In the genomic region with DNA sequence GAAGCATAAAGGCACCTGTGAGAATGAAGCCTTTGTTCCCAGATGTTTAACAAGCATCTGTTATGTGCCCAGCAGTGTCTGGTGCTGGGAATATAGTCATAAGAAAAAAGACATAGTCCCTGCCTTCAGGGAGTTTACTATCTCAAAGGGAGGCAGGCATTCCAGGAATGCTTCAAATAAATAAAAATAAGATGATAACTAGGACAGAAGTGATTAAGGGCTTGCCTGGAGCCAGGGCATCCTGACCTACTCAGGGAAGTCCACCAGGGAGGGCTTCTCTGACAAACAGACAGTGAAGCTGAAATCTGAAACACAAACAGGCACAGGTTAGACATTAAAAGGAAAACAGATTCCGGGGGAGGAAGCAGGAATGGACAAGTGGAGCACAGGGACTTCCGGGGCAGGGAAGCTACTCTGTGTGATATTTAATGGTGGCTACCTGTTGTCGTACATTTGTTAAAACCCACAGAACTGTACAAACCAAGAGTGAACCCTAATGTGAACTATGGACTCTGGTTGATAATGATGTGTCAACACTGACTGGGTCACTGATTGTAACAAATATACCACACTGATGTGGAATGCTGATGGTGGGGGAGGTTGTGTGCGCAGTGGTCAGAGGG, we compare ENCODE assay signal across 1 cellular context.
TF ChIP-seq lines count a peak whose summit lies in the region.

No MANE protein-coding gene starts in this region.

TF ChIP-seq in HepG2, 621 proteins besides CTCF, POLR2A, EP300 and RAD21 (continued from another document and continues in another):
- TF ChIP-seq ZSCAN21 (CRISPR knock-in tag; IDR thresholded peaks at IDR 0.05; ENCODE audit: borderline replicate concordance) = no peak
- TF ChIP-seq ZNF788 (CRISPR knock-in tag; IDR thresholded peaks at IDR 0.05; ENCODE audit: borderline replicate concordance) = peak; percentile 72; the same call in 1 of the 2 replicates
- TF ChIP-seq, protein P1, sequence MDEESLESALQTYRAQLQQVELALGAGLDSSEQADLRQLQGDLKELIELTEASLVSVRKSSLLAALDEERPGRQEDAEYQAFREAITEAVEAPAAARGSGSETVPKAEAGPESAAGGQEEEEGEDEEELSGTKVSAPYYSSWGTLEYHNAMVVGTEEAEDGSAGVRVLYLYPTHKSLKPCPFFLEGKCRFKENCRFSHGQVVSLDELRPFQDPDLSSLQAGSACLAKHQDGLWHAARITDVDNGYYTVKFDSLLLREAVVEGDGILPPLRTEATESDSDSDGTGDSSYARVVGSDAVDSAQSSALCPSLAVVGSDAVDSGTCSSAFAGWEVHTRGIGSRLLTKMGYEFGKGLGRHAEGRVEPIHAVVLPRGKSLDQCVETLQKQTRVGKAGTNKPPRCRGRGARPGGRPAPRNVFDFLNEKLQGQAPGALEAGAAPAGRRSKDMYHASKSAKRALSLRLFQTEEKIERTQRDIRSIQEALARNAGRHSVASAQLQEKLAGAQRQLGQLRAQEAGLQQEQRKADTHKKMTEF (CRISPR knock-in tag; IDR thresholded peaks at IDR 0.05) = peak; percentile 66
- TF ChIP-seq, protein P2, sequence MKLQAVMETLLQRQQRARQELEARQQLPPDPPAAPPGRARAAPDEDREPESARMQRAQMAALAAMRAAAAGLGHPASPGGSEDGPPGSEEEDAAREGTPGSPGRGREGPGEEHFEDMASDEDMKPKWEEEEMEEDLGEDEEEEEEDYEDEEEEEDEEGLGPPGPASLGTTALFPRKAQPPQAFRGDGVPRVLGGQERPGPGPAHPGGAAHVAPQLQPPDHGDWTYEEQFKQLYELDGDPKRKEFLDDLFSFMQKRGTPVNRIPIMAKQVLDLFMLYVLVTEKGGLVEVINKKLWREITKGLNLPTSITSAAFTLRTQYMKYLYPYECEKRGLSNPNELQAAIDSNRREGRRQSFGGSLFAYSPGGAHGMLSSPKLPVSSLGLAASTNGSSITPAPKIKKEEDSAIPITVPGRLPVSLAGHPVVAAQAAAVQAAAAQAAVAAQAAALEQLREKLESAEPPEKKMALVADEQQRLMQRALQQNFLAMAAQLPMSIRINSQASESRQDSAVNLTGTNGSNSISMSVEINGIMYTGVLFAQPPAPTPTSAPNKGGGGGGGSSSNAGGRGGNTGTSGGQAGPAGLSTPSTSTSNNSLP (IDR thresholded peaks at IDR 0.05; ENCODE audit: low read depth, low read length) = peak; percentile 98
- TF ChIP-seq, protein P3, sequence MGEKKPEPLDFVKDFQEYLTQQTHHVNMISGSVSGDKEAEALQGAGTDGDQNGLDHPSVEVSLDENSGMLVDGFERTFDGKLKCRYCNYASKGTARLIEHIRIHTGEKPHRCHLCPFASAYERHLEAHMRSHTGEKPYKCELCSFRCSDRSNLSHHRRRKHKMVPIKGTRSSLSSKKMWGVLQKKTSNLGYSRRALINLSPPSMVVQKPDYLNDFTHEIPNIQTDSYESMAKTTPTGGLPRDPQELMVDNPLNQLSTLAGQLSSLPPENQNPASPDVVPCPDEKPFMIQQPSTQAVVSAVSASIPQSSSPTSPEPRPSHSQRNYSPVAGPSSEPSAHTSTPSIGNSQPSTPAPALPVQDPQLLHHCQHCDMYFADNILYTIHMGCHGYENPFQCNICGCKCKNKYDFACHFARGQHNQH (CRISPR knock-in tag; IDR thresholded peaks at IDR 0.05) = peak; percentile 92
- no peak for TF ChIP-seq HES4 (CRISPR knock-in tag; IDR thresholded peaks at IDR 0.05; ENCODE audit: borderline replicate concordance)
- TF ChIP-seq, protein P4, sequence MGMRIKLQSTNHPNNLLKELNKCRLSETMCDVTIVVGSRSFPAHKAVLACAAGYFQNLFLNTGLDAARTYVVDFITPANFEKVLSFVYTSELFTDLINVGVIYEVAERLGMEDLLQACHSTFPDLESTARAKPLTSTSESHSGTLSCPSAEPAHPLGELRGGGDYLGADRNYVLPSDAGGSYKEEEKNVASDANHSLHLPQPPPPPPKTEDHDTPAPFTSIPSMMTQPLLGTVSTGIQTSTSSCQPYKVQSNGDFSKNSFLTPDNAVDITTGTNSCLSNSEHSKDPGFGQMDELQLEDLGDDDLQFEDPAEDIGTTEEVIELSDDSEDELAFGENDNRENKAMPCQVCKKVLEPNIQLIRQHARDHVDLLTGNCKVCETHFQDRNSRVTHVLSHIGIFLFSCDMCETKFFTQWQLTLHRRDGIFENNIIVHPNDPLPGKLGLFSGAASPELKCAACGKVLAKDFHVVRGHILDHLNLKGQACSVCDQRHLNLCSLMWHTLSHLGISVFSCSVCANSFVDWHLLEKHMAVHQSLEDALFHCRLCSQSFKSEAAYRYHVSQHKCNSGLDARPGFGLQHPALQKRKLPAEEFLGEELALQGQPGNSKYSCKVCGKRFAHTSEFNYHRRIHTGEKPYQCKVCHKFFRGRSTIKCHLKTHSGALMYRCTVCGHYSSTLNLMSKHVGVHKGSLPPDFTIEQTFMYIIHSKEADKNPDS (CRISPR knock-in tag; IDR thresholded peaks at IDR 0.05) = peak; percentile 39; the same call in 1 of the 2 replicates
- TF ChIP-seq, protein P5, sequence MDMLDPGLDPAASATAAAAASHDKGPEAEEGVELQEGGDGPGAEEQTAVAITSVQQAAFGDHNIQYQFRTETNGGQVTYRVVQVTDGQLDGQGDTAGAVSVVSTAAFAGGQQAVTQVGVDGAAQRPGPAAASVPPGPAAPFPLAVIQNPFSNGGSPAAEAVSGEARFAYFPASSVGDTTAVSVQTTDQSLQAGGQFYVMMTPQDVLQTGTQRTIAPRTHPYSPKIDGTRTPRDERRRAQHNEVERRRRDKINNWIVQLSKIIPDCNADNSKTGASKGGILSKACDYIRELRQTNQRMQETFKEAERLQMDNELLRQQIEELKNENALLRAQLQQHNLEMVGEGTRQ (IDR thresholded peaks at IDR 0.05; ENCODE audit: low read depth, low read length) = 0 out of 2 replicates have a peak, but pooled peaks have one; percentile 5
- TF ChIP-seq, protein P5 (CRISPR knock-in tag; IDR thresholded peaks at IDR 0.05; ENCODE audit: borderline replicate concordance) = no peak
- no peak for TF ChIP-seq ZNF879 (CRISPR knock-in tag; IDR thresholded peaks at IDR 0.05)
- no peak for TF ChIP-seq AGO1 (IDR thresholded peaks at IDR 0.05; ENCODE audit: low read depth, low read length, poor library complexity, severe bottlenecking)
- peak; percentile 69; the same call in 1 of the 2 replicates for TF ChIP-seq SNAPC2 (CRISPR knock-in tag; IDR thresholded peaks at IDR 0.05)
- TF ChIP-seq ZNF136 (CRISPR knock-in tag; IDR thresholded peaks at IDR 0.05; ENCODE audit: low read depth) = no peak
- TF ChIP-seq, protein P6, sequence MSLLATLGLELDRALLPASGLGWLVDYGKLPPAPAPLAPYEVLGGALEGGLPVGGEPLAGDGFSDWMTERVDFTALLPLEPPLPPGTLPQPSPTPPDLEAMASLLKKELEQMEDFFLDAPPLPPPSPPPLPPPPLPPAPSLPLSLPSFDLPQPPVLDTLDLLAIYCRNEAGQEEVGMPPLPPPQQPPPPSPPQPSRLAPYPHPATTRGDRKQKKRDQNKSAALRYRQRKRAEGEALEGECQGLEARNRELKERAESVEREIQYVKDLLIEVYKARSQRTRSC (CRISPR knock-in tag; IDR thresholded peaks at IDR 0.05; ENCODE audit: low read depth) = no peak
- TF ChIP-seq, protein P7, sequence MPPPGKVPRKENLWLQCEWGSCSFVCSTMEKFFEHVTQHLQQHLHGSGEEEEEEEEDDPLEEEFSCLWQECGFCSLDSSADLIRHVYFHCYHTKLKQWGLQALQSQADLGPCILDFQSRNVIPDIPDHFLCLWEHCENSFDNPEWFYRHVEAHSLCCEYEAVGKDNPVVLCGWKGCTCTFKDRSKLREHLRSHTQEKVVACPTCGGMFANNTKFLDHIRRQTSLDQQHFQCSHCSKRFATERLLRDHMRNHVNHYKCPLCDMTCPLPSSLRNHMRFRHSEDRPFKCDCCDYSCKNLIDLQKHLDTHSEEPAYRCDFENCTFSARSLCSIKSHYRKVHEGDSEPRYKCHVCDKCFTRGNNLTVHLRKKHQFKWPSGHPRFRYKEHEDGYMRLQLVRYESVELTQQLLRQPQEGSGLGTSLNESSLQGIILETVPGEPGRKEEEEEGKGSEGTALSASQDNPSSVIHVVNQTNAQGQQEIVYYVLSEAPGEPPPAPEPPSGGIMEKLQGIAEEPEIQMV (CRISPR knock-in tag; IDR thresholded peaks at IDR 0.05; ENCODE audit: low read depth) = no peak
- no peak for TF ChIP-seq CENPT (CRISPR knock-in tag; IDR thresholded peaks at IDR 0.05; ENCODE audit: low read depth)
- no peak; the same call in 1 of the 2 replicates for TF ChIP-seq ATF1 (CRISPR knock-in tag; IDR thresholded peaks at IDR 0.05)
- TF ChIP-seq ZNF761 (CRISPR knock-in tag; conservative IDR thresholded peaks at IDR 0.05) = no peak
- TF ChIP-seq, protein P8, sequence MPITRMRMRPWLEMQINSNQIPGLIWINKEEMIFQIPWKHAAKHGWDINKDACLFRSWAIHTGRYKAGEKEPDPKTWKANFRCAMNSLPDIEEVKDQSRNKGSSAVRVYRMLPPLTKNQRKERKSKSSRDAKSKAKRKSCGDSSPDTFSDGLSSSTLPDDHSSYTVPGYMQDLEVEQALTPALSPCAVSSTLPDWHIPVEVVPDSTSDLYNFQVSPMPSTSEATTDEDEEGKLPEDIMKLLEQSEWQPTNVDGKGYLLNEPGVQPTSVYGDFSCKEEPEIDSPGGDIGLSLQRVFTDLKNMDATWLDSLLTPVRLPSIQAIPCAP (CRISPR knock-in tag; IDR thresholded peaks at IDR 0.05; ENCODE audit: low read depth) = no peak
- no peak for TF ChIP-seq ZNF563 (CRISPR knock-in tag; IDR thresholded peaks at IDR 0.05)
- TF ChIP-seq, protein P9, sequence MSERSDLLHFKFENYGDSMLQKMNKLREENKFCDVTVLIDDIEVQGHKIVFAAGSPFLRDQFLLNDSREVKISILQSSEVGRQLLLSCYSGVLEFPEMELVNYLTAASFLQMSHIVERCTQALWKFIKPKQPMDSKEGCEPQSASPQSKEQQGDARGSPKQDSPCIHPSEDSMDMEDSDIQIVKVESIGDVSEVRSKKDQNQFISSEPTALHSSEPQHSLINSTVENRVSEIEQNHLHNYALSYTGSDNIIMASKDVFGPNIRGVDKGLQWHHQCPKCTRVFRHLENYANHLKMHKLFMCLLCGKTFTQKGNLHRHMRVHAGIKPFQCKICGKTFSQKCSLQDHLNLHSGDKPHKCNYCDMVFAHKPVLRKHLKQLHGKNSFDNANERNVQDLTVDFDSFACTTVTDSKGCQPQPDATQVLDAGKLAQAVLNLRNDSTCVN (CRISPR knock-in tag; IDR thresholded peaks at IDR 0.05; ENCODE audit: borderline replicate concordance) = no peak
- TF ChIP-seq MIER2 (CRISPR knock-in tag; IDR thresholded peaks at IDR 0.05) = no peak
- TF ChIP-seq, protein P10, sequence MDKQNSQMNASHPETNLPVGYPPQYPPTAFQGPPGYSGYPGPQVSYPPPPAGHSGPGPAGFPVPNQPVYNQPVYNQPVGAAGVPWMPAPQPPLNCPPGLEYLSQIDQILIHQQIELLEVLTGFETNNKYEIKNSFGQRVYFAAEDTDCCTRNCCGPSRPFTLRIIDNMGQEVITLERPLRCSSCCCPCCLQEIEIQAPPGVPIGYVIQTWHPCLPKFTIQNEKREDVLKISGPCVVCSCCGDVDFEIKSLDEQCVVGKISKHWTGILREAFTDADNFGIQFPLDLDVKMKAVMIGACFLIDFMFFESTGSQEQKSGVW (CRISPR knock-in tag; IDR thresholded peaks at IDR 0.05; ENCODE audit: borderline replicate concordance) = no peak
- no peak for TF ChIP-seq ZSCAN30 (CRISPR knock-in tag; IDR thresholded peaks at IDR 0.05)
- no peak for TF ChIP-seq MZF1 (CRISPR knock-in tag; IDR thresholded peaks at IDR 0.05; ENCODE audit: borderline replicate concordance)
- no peak for TF ChIP-seq ZBTB1 (CRISPR knock-in tag; IDR thresholded peaks at IDR 0.05; ENCODE audit: borderline replicate concordance)
- TF ChIP-seq, protein P11, sequence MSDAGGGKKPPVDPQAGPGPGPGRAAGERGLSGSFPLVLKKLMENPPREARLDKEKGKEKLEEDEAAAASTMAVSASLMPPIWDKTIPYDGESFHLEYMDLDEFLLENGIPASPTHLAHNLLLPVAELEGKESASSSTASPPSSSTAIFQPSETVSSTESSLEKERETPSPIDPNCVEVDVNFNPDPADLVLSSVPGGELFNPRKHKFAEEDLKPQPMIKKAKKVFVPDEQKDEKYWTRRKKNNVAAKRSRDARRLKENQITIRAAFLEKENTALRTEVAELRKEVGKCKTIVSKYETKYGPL (CRISPR knock-in tag; IDR thresholded peaks at IDR 0.05) = no peak
- TF ChIP-seq ZMYM2 (CRISPR knock-in tag; IDR thresholded peaks at IDR 0.05) = peak; percentile 97
- peak; percentile 84 for TF ChIP-seq TARDBP (CRISPR knock-in tag; IDR thresholded peaks at IDR 0.05)
- TF ChIP-seq ZNF382 (CRISPR knock-in tag; IDR thresholded peaks at IDR 0.05; ENCODE audit: borderline replicate concordance) = no peak
- no peak for TF ChIP-seq ZNF567 (CRISPR knock-in tag; IDR thresholded peaks at IDR 0.05; ENCODE audit: borderline replicate concordance)
- peak; percentile 39; the same call in 1 of the 2 replicates for TF ChIP-seq BORCS8-MEF2B (CRISPR knock-in tag; IDR thresholded peaks at IDR 0.05)
- TF ChIP-seq RNF2 (conservative IDR thresholded peaks at IDR 0.05; ENCODE audit: low read depth) = no peak
- TF ChIP-seq CREB1 (IDR thresholded peaks at IDR 0.05) = peak; percentile 40; the same call in 1 of the 2 replicates
- peak; percentile 78 for TF ChIP-seq CREB1 (CRISPR knock-in tag; IDR thresholded peaks at IDR 0.05)
- peak; percentile 78; the same call in 1 of the 2 replicates for TF ChIP-seq ESRRA (CRISPR knock-in tag; IDR thresholded peaks at IDR 0.05; ENCODE audit: low read depth)
- TF ChIP-seq, protein P12, sequence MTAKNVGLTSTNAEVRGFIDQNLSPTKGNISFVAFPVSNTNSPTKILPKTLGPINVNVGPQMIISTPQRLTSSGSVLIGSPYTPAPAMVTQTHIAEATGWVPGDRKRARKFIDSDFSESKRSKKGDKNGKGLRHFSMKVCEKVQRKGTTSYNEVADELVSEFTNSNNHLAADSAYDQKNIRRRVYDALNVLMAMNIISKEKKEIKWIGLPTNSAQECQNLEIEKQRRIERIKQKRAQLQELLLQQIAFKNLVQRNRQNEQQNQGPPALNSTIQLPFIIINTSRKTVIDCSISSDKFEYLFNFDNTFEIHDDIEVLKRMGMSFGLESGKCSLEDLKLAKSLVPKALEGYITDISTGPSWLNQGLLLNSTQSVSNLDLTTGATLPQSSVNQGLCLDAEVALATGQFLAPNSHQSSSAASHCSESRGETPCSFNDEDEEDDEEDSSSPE (CRISPR knock-in tag; IDR thresholded peaks at IDR 0.05) = peak; percentile 23; the same call in 1 of the 2 replicates
- TF ChIP-seq, protein P13, sequence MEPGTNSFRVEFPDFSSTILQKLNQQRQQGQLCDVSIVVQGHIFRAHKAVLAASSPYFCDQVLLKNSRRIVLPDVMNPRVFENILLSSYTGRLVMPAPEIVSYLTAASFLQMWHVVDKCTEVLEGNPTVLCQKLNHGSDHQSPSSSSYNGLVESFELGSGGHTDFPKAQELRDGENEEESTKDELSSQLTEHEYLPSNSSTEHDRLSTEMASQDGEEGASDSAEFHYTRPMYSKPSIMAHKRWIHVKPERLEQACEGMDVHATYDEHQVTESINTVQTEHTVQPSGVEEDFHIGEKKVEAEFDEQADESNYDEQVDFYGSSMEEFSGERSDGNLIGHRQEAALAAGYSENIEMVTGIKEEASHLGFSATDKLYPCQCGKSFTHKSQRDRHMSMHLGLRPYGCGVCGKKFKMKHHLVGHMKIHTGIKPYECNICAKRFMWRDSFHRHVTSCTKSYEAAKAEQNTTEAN (CRISPR knock-in tag; conservative IDR thresholded peaks at IDR 0.05) = peak; percentile 87; the same call in 1 of the 2 replicates
- TF ChIP-seq, protein P14, sequence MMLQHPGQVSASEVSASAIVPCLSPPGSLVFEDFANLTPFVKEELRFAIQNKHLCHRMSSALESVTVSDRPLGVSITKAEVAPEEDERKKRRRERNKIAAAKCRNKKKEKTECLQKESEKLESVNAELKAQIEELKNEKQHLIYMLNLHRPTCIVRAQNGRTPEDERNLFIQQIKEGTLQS (CRISPR knock-in tag; IDR thresholded peaks at IDR 0.05) = peak; percentile 64
